20 cellular contexts compared by ENCODE assay signal in genomic region chr7:12174931-12175330, GRCh38. TPM values are rescaled to one million over a fixed set of nuclear protein-coding genes. Genes with fewer than 3 reads are reported as not detected.
A peak's percentile ranks its signal among the peaks of the same experiment; 100 is the strongest.
DNase-seq lines count a peak whose midpoint lies in the region; ATAC-seq, FAIRE-seq and TF ChIP-seq lines count a peak whose summit lies in the region.
"Had no signal": no experiment of that assay in that cellular context is flagged by ENCODE, and none has a peak within 500 bp of the region (broad histone marks: within the 10 kb centered on the region; RNA-seq: fewer than 3 reads in every experiment).

No MANE protein-coding gene starts in this region.

- peak; percentile 64 for ATAC-seq in PC-3
- ATAC-seq: A549 had no signal

- H3K4me2 ChIP-seq in PC-3 (ENCODE audit: low read length) = peak overlapping the region; percentile 3; the same call in 1 of the 2 replicates
- H3K4me2 ChIP-seq: A549 had no signal

- no peak overlapping the region for H3K4me3 ChIP-seq in PC-3 (ENCODE audit: low read length)
- no peak overlapping the region for H3K4me3 ChIP-seq in bronchial epithelial cell (ENCODE audit: low read depth, low read length)
- H3K4me3 ChIP-seq: A549 had no signal

- no peaks in the 10 kb centered on the region for H3K79me2 ChIP-seq in PC-3 (ENCODE audit: low read length)

- H3K36me3 ChIP-seq in PC-3 (ENCODE audit: low read depth, low read length) (no peaks in the 10 kb centered on the region), bronchial epithelial cell (ENCODE audit: control insufficient read depth, insufficient read depth, low read length) (no peaks in the 10 kb centered on the region)
- H3K36me3 ChIP-seq: BE2C had no signal

- peaks cover 22% of the 10 kb centered on the region for H3K4me1 ChIP-seq in PC-3 (ENCODE audit: insufficient read depth, low read length)
- H3K4me1 ChIP-seq: BE2C had no signal

- no TSS peak for BruUV-seq in PC-3 (replicated peaks; lab: Mats Ljungman, UMichigan)

- no peaks in the 10 kb centered on the region for H4K20me1 ChIP-seq in PC-3 (ENCODE audit: low read length)

- DNase-seq in A172 (ENCODE audit: low spot score) = peak; percentile 53
- peak; percentile 15 for DNase-seq in ELR (ENCODE audit: low read depth)
- peak; percentile 73 for DNase-seq in PC-3
- peak; percentile 7 for DNase-seq in bronchial epithelial cell (ENCODE audit: low read depth)
- no peak for DNase-seq in germinal center (ENCODE audit: low spot score)
- no peak for DNase-seq in H4 (ENCODE audit: low spot score)
- DNase-seq in NCI-H1417 (lab: John Stamatoyannopoulos, UW) = no peak
- DNase-seq in stimulated activated CD4-positive, alpha-beta T cell treated with anti-CD3 and anti-CD28 coated beads, Interleukin-1b, Interleukin-23, amount 100 ng/mL, for 48 hours = no peak
- DNase-seq: BE2C; CD4-positive, alpha-beta memory T cell; DMS79; EL; GDM1; GOT3; HCEC 1CT; HFFc6 had no signal

- POLR2A ChIA-PET in PC-3 (lab: Charles Lee; ENCODE audit: unreplicated experiment) = no interaction called here

- CTCF ChIA-PET in PC-3 (lab: Charles Lee) = no interaction called here

- no peaks in the 10 kb centered on the region for H3K9me3 ChIP-seq in PC-3 (ENCODE audit: low read length)
- H3K9me3 ChIP-seq: BE2C had no signal

- no peak for TF ChIP-seq CTCF in PC-3 (conservative IDR thresholded peaks at IDR 0.05; ENCODE audit: low read depth, low read length)
- TF ChIP-seq CTCF in bronchial epithelial cell (IDR thresholded peaks at IDR 0.05; ENCODE audit: insufficient read depth, low read length, severe bottlenecking) = no peak

- no peaks in the 10 kb centered on the region for H3F3A ChIP-seq in PC-3 (ENCODE audit: low read length, unreplicated experiment)

- no peak for FAIRE-seq in bronchial epithelial cell (lab: Jason Lieb, UNC)
- FAIRE-seq: A549, GM12892 had no signal

- intact Hi-C loops in PC-3 (cut with micrococcal nuclease) = no loop called here

- H2AFZ ChIP-seq in PC-3 (ENCODE audit: low read length) = no peak overlapping the region

- H3K9me2 ChIP-seq in PC-3 (replicated peaks; ENCODE audit: low read length) = no peaks in the 10 kb centered on the region

- H3K9ac ChIP-seq in PC-3 (ENCODE audit: low read length) = 0 out of 2 replicates have a peak overlapping the region, but pooled peaks have one; percentile 21

- H3K27ac ChIP-seq in PC-3 (ENCODE audit: low read length) = peak overlapping the region; percentile 53
- H3K27ac ChIP-seq: A549, C4-2B, HL-60 had no signal

- H3K27me3 ChIP-seq in PC-3 (ENCODE audit: low read length) (no peaks in the 10 kb centered on the region), bronchial epithelial cell (ENCODE audit: control insufficient read depth, insufficient read depth, low read length) (no peaks in the 10 kb centered on the region)
- H3K27me3 ChIP-seq: BE2C had no signal

RNA-seq across cellular contexts. Expression of gene TMEM106B, which starts 36.2 kb away (rescaled TPM):
- 120 and 172 TPM in 2 replicates for total RNA-seq in A172 (2014; rRNA removed; shearing (Covaris generic))
- total RNA-seq in PC-3 (2014; rRNA removed) (32.5 and 41.6 TPM in 2 replicates), bronchial epithelial cell (39.5 and 48.3 TPM in 2 replicates)
- total RNA-seq in H4 (2014; rRNA removed; shearing (Covaris generic)) = 181 and 208 TPM in 2 replicates

Comparison
In these comparisons a context has a peak if more than half of its experiments do, and no peak if none do; other contexts are left out.
1. DNase-seq: peak in A172 (single experiment), ELR (single experiment), PC-3 (single experiment) and bronchial epithelial cell (single experiment); none in germinal center (single experiment), H4 (single experiment), NCI-H1417 (0 of 3) and stimulated activated CD4-positive, alpha-beta T cell treated with anti-CD3 and anti-CD28 coated beads, Interleukin-1b, Interleukin-23, amount 100 ng/mL, for 48 hours (single experiment).